8 cellular contexts compared by ENCODE assay signal in the genomic region with DNA sequence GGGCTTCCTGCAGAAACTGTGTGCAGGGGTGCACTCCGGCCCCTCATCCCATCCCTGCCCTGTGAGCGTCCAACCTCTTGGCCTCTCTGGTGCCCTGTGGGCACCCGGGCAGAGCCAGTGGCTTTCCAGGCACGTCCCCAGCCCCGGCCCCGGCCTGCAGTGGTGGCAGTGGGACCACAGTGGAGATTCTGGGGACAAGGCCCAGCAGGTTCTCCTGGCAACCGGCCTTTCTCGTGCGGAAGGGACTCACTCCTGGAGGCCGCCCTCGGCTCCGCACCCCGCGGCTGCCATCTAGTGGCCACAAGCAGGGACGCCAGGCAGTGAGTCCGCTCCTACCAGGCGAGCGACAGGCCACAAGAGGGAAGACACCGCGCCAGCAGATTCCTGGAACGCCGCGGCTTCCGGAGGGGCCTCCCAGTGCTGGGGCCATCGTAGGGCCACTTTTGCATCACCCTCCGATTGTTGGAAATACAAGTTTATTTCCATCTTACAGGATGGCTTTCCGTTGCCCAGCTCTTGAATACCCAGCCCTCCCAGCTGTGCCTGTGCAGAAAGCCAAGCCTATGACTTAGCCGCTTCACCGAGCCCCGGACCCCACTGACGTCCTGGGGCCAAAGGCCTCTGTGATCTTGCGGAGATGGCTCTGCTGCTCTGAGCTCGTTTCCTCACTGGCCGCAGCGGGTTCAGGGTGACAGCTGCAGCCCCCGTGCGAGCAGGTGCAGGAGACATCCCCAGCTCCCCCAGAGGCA.
DNase-seq lines count a peak whose midpoint lies in the region; ATAC-seq lines count a peak whose summit lies in the region.

No MANE protein-coding gene starts in this region.

- peak; percentile 60 for DNase-seq in CD1c-positive myeloid dendritic cell (ENCODE audit: extremely low spot score)
- peak; percentile 60 for DNase-seq in NCI-H774 (lab: John Stamatoyannopoulos, UW)
- peak; percentile 68 for DNase-seq in activated CD4-positive, alpha-beta memory T cell treated with anti-CD3 and anti-CD28 coated beads, Interleukin-2, amount 10 ng/mL, durations not matched to agents 7 days and 5 days
- peak; percentile 28 for DNase-seq in effector CD4-positive, alpha-beta T cell
- DNase-seq in lung microvascular endothelial cell (ENCODE audit: low read depth in 2 of 2) = peak; percentile 65 to 67
- peak; percentile 33 for DNase-seq in stimulated activated CD8-positive, alpha-beta memory T cell treated with anti-CD3 and anti-CD28 coated beads, Interleukin-12 subunit alpha, Interleukin-12 subunit beta, amount 100 ng/mL, for 1 hour (ENCODE audit: low read depth)

- H3K4me1 Mint-ChIP-seq in activated CD4-positive, alpha-beta memory T cell treated with anti-CD3 and anti-CD28 coated beads, Interleukin-2, amount 10 ng/mL, durations not matched to agents 7 days and 5 days = no peaks in the 10 kb centered on the region

- peak; percentile 54 for ATAC-seq in HG03159 (IDR thresholded peaks at IDR 0.05; ENCODE audit: unreplicated experiment)
- ATAC-seq in HG03571 (IDR thresholded peaks at IDR 0.05; ENCODE audit: unreplicated experiment) = no peak

- no peaks in the 10 kb centered on the region for H3K36me3 Mint-ChIP-seq in activated CD4-positive, alpha-beta memory T cell treated with anti-CD3 and anti-CD28 coated beads, Interleukin-2, amount 10 ng/mL, durations not matched to agents 7 days and 5 days (ENCODE audit: low read depth)

- peaks cover 8% of the 10 kb centered on the region for H3K9me3 Mint-ChIP-seq in activated CD4-positive, alpha-beta memory T cell treated with anti-CD3 and anti-CD28 coated beads, Interleukin-2, amount 10 ng/mL, durations not matched to agents 7 days and 5 days

- no peak overlapping the region for H3K4me3 Mint-ChIP-seq in activated CD4-positive, alpha-beta memory T cell treated with anti-CD3 and anti-CD28 coated beads, Interleukin-2, amount 10 ng/mL, durations not matched to agents 7 days and 5 days

- CTCF ChIA-PET in activated CD4-positive, alpha-beta memory T cell treated with anti-CD3 and anti-CD28 coated beads, Interleukin-2, amount 10 ng/mL, durations not matched to agents 7 days and 5 days (lab: Charles Lee) = interaction anchor here (0.7 to 0.9 kb wide), 3 partner anchors 20 to 740 kb away, joined by 3 to 6 read pairs (median 3); no protein-coding TSS in a partner anchor

- H3K27me3 Mint-ChIP-seq in activated CD4-positive, alpha-beta memory T cell treated with anti-CD3 and anti-CD28 coated beads, Interleukin-2, amount 10 ng/mL, durations not matched to agents 7 days and 5 days = no peaks in the 10 kb centered on the region

- POLR2A ChIA-PET in activated CD4-positive, alpha-beta memory T cell treated with anti-CD3 and anti-CD28 coated beads, Interleukin-2, amount 10 ng/mL, durations not matched to agents 7 days and 5 days (lab: Charles Lee) = no interaction called here

- H3K27ac Mint-ChIP-seq in activated CD4-positive, alpha-beta memory T cell treated with anti-CD3 and anti-CD28 coated beads, Interleukin-2, amount 10 ng/mL, durations not matched to agents 7 days and 5 days = no peak overlapping the region
